In genomic region chrX:143661286-143661685, GRCh38 we compare ENCODE assay signal across 1 cellular context.
TF ChIP-seq lines count a peak whose summit lies in the region.

No MANE protein-coding gene starts in this region.

TF ChIP-seq in HepG2, 621 proteins besides CTCF, POLR2A, EP300 and RAD21 (continued from another document):
- TF ChIP-seq, protein P1, sequence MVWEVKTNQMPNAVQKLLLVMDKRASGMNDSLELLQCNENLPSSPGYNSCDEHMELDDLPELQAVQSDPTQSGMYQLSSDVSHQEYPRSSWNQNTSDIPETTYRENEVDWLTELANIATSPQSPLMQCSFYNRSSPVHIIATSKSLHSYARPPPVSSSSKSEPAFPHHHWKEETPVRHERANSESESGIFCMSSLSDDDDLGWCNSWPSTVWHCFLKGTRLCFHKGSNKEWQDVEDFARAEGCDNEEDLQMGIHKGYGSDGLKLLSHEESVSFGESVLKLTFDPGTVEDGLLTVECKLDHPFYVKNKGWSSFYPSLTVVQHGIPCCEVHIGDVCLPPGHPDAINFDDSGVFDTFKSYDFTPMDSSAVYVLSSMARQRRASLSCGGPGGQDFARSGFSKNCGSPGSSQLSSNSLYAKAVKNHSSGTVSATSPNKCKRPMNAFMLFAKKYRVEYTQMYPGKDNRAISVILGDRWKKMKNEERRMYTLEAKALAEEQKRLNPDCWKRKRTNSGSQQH (CRISPR knock-in tag; IDR thresholded peaks at IDR 0.05; ENCODE audit: low read depth), result no peak
- no peak for TF ChIP-seq ZNF235 (CRISPR knock-in tag; IDR thresholded peaks at IDR 0.05; ENCODE audit: borderline replicate concordance)
TF ChIP-seq in HepG2: peak in this region for 0.
